ENCODE assay signal across 8 cellular contexts in genomic region chr1:23958810-23959460, GRCh38. TPM values are rescaled to one million over a fixed set of nuclear protein-coding genes. Genes with fewer than 3 reads are reported as not detected.
DNase-seq lines count a peak whose midpoint lies in the region; ATAC-seq and TF ChIP-seq lines count a peak whose summit lies in the region.

No MANE protein-coding gene starts in this region.

- peak; percentile 76 to 96 (median 86) for DNase-seq in CD8-positive, alpha-beta T cell
- peak; percentile 93 for DNase-seq in HK-2 (ENCODE audit: unreplicated experiment)
- DNase-seq in NCI-H82 treated with DMSO at 0.1 percent for 48 hours (lab: John Stamatoyannopoulos, UW; ENCODE audit: unreplicated experiment), result peak; percentile 87
- peak; percentile 95 for DNase-seq in activated CD4-positive, alpha-beta memory T cell treated with anti-CD3 and anti-CD28 coated beads, Interleukin-2, amount 10 ng/mL, durations not matched to agents 7 days and 5 days
- peak; percentile 87 for DNase-seq in effector CD4-positive, alpha-beta T cell
- DNase-seq in medulla oblongata (ENCODE audit: extremely low spot score), result peak; percentile 85
- DNase-seq in stimulated activated CD8-positive, alpha-beta memory T cell treated with anti-CD3 and anti-CD28 coated beads, Interleukin-12 subunit alpha, Interleukin-12 subunit beta, amount 100 ng/mL, for 4 hours (ENCODE audit: low read depth), result peak; percentile 77

- peak; percentile 79 for ATAC-seq in CD8-positive, alpha-beta T cell
- peak; percentile 64 for ATAC-seq in GM19455 (IDR thresholded peaks at IDR 0.05; ENCODE audit: unreplicated experiment)

- H3K9me3 ChIP-seq in CD8-positive, alpha-beta T cell (ENCODE audit: low read length), result no peaks in the 10 kb centered on the region

- H3K4me3 Mint-ChIP-seq in CD8-positive, alpha-beta T cell, result peak overlapping the region; percentile 100
- peak overlapping the region; percentile 100 for H3K4me3 Mint-ChIP-seq in activated CD4-positive, alpha-beta memory T cell treated with anti-CD3 and anti-CD28 coated beads, Interleukin-2, amount 10 ng/mL, durations not matched to agents 7 days and 5 days

- peaks cover 5% of the 10 kb centered on the region for H3K36me3 ChIP-seq in CD8-positive, alpha-beta T cell (ENCODE audit: insufficient read depth, low read length)

- no peaks in the 10 kb centered on the region for H3K9me3 Mint-ChIP-seq in CD8-positive, alpha-beta T cell
- H3K9me3 Mint-ChIP-seq in activated CD4-positive, alpha-beta memory T cell treated with anti-CD3 and anti-CD28 coated beads, Interleukin-2, amount 10 ng/mL, durations not matched to agents 7 days and 5 days, result no peaks in the 10 kb centered on the region

- POLR2A ChIA-PET in CD8-positive, alpha-beta T cell (lab: Charles Lee), result interaction anchor here (1.0 to 3.3 kb wide), 5 partner anchors 18 to 157 kb away, joined by 3 to 24 read pairs (median 4); partner anchors contain the start of genes CNR2 and SRSF10
- POLR2A ChIA-PET in activated CD4-positive, alpha-beta memory T cell treated with anti-CD3 and anti-CD28 coated beads, Interleukin-2, amount 10 ng/mL, durations not matched to agents 7 days and 5 days (lab: Charles Lee), result interaction anchor here (0.7 to 15.2 kb wide), 25 partner anchors 9 to 1273 kb away, joined by 3 to 515 read pairs (median 6); partner anchors contain the start of genes CNR2, ELOA, GALE and HMGCL

- peaks cover 37% of the 10 kb centered on the region for H3K36me3 Mint-ChIP-seq in CD8-positive, alpha-beta T cell
- peaks cover 38% of the 10 kb centered on the region for H3K36me3 Mint-ChIP-seq in activated CD4-positive, alpha-beta memory T cell treated with anti-CD3 and anti-CD28 coated beads, Interleukin-2, amount 10 ng/mL, durations not matched to agents 7 days and 5 days (ENCODE audit: low read depth)

- no peaks in the 10 kb centered on the region for H3K27me3 Mint-ChIP-seq in CD8-positive, alpha-beta T cell (ENCODE audit: low read depth)
- peaks cover 2% of the 10 kb centered on the region for H3K27me3 Mint-ChIP-seq in activated CD4-positive, alpha-beta memory T cell treated with anti-CD3 and anti-CD28 coated beads, Interleukin-2, amount 10 ng/mL, durations not matched to agents 7 days and 5 days

- peak overlapping the region; percentile 100 for H3K27ac Mint-ChIP-seq in CD8-positive, alpha-beta T cell
- peak overlapping the region; percentile 100 for H3K27ac Mint-ChIP-seq in activated CD4-positive, alpha-beta memory T cell treated with anti-CD3 and anti-CD28 coated beads, Interleukin-2, amount 10 ng/mL, durations not matched to agents 7 days and 5 days

- H3K4me1 ChIP-seq in CD8-positive, alpha-beta T cell (ENCODE audit: insufficient read depth, low read length), result peaks cover 32% of the 10 kb centered on the region

- peaks cover 58% of the 10 kb centered on the region for H3K4me1 Mint-ChIP-seq in CD8-positive, alpha-beta T cell (ENCODE audit: low read depth)
- H3K4me1 Mint-ChIP-seq in activated CD4-positive, alpha-beta memory T cell treated with anti-CD3 and anti-CD28 coated beads, Interleukin-2, amount 10 ng/mL, durations not matched to agents 7 days and 5 days, result peaks cover 54% of the 10 kb centered on the region

- peak overlapping the region; percentile 83 for H3K4me3 ChIP-seq in CD8-positive, alpha-beta T cell (ENCODE audit: low read depth, low read length)

- peak overlapping the region; percentile 95 for H3K27ac ChIP-seq in CD8-positive, alpha-beta T cell (ENCODE audit: low read depth, low read length)

- intact Hi-C loops in CD8-positive, alpha-beta T cell (cut with DNase I, micrococcal nuclease), result loop anchor here (1.0 to 5.0 kb wide), 15 partner anchors 21 to 684 kb away; partner anchors contain the start of genes GALE (in 2 of the 2), RPL11 (in 2 of the 2), SRRM1 (in 2 of the 2) and SRSF10 (in 2 of the 2)

- CTCF ChIA-PET in CD8-positive, alpha-beta T cell (lab: Charles Lee), result interaction anchor here (1.4 kb wide), 1 partner anchor 70 kb away, joined by 4 read pairs; no protein-coding TSS in a partner anchor
- CTCF ChIA-PET in activated CD4-positive, alpha-beta memory T cell treated with anti-CD3 and anti-CD28 coated beads, Interleukin-2, amount 10 ng/mL, durations not matched to agents 7 days and 5 days (lab: Charles Lee), result interaction anchor here (0.7 to 1.8 kb wide), 5 partner anchors 9 to 42 kb away, joined by 3 to 5 read pairs (median 3); partner anchors contain the start of gene SRSF10

- TF ChIP-seq CTCF in CD8-positive, alpha-beta T cell (IDR thresholded peaks at IDR 0.05), result peak; percentile 34

- H3K27me3 ChIP-seq in CD8-positive, alpha-beta T cell (ENCODE audit: insufficient read depth, low read length), result no peaks in the 10 kb centered on the region

RNA-seq across cellular contexts. Expression of gene PNRC2, which starts 0.7 kb away (rescaled TPM):
- total RNA-seq in CD8-positive, alpha-beta T cell, result 100 to 1,000 TPM; 187 to 203 TPM
- 100 to 1,000 TPM; 153 to 158 TPM for total RNA-seq in activated CD4-positive, alpha-beta memory T cell treated with anti-CD3 and anti-CD28 coated beads, Interleukin-2, amount 10 ng/mL, durations not matched to agents 7 days and 5 days

RNA-seq across cellular contexts. Expression of gene SRSF10, which starts 21.2 kb away (rescaled TPM):
- total RNA-seq in CD8-positive, alpha-beta T cell, result 100 to 1,000 TPM; 321 to 335 TPM
- total RNA-seq in activated CD4-positive, alpha-beta memory T cell treated with anti-CD3 and anti-CD28 coated beads, Interleukin-2, amount 10 ng/mL, durations not matched to agents 7 days and 5 days, result 100 to 1,000 TPM; 191 to 192 TPM

RNA-seq across cellular contexts. Expression of gene CNR2, which starts 45.8 kb away (rescaled TPM):
- total RNA-seq in CD8-positive, alpha-beta T cell, result under 1 TPM; 0.92 to 0.98 TPM
- under 1 TPM in 1 of 2 experiments, not detected in 1; 0.08 TPM for total RNA-seq in activated CD4-positive, alpha-beta memory T cell treated with anti-CD3 and anti-CD28 coated beads, Interleukin-2, amount 10 ng/mL, durations not matched to agents 7 days and 5 days

Comparison
In these comparisons a context has a peak if more than half of its experiments do, and no peak if none do; other contexts are left out.
1. Peak in every context shown above with its lines: DNase-seq, ATAC-seq, H3K4me3 ChIP-seq and H3K27ac ChIP-seq.